ENCODE assay signal across 8 cellular contexts in the genomic region with DNA sequence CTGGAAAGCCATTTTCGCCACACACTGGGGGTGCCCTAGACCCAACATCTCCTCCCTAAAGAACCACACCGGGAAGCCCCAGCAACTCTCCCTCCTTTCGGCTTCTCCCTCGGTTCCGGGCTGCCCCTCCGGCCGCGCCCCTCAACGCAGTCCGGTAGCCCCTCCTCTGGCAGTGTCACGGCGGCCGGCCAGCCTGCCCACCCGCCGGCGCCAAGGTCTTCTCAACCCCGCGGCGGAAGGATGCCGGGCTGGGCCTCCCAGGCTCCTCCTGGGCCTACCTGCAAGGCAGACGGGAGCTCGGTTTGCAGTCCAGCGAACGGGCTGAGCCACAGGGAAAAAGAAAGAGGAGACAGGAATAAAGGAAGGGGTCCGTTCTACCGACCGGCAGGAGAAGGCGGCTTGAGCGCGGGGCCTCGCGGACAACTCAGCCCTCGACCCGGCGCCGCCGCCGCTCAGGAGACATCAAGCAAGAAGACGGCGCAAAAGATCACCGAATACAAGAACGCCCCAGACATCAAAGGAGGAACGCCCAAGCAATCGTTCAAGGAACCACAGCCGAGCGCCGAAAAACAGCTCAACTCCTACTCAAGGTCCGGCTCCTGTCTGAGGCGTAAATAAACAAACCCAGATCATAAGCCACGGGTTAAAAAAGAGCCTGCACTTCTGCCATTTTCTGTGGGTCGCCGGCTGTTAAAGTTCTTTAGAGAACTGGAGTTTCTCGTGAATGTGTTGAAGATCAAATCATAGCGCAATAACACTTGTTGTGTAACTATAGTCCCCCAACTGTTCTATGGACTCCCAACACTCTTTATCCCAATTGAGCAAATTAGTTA. TPM values are rescaled to one million over a fixed set of nuclear protein-coding genes. Genes with fewer than 3 reads are reported as not detected.
DNase-seq lines count a peak whose midpoint lies in the region; ATAC-seq and TF ChIP-seq lines count a peak whose summit lies in the region.

Gene AMBRA1, minus strand, starts transcription at position 474 of the 833 bp plus-strand sequence. CDS start 45,643 bp downstream, outside the sequence.

- peak within 1 kb of the TSS; percentile 47 for H3K23ac ChIP-seq in IMR-90 (ENCODE audit: low read depth, low read length)

- H2BK5ac ChIP-seq in IMR-90 (ENCODE audit: low read depth, low read length, poor library complexity, severe bottlenecking) = peak within 1 kb of the TSS; percentile 44

- H2BK120ac ChIP-seq in IMR-90 (ENCODE audit: low read depth, low read length) = peak within 1 kb of the TSS; percentile 4; the same call in 1 of the 2 replicates

- peak within 1 kb of the TSS; percentile 84 for H3K14ac ChIP-seq in IMR-90 (replicated peaks; ENCODE audit: low read depth, low read length)

- intact Hi-C loops in IMR-90 (cut with micrococcal nuclease) = no loop called here

- H3K79me1 ChIP-seq in IMR-90 (ENCODE audit: low read depth in 1 of 2, low read length in 2 of 2) = peaks cover 4 to 33% of the 10 kb centered on the region in 2 experiments; a peak in 3 of 4 replicates

- peaks cover 23% of the 10 kb centered on the region for H4K20me1 ChIP-seq in IMR-90 (ENCODE audit: insufficient read depth, low read length)

- H3K27ac ChIP-seq in IMR-90 (ENCODE audit: insufficient read depth, low read length) = peak within 1 kb of the TSS; percentile 77

- in situ Hi-C loops in IMR-90 (cut with MboI; ENCODE audit: low sequenced_read_pairs) = no loop called here

- H2AK9ac ChIP-seq in IMR-90 (replicated peaks; ENCODE audit: low read depth, low read length, poor library complexity) = peak within 1 kb of the TSS; percentile 95

- H3K18ac ChIP-seq in IMR-90 (ENCODE audit: low read depth, low read length) = peak within 1 kb of the TSS; percentile 14; the same call in 1 of the 2 replicates

- POLR2A ChIA-PET in IMR-90 (lab: Charles Lee; ENCODE audit: unreplicated experiment) = no interaction called here

- peak within 1 kb of the TSS; percentile 71 to 89 for H4K8ac ChIP-seq in IMR-90 (ENCODE audit: low read depth in 2 of 2, low read length in 2 of 2)

- H2BK20ac ChIP-seq in IMR-90 (ENCODE audit: low read depth, low read length) = 0 out of 2 replicates have a peak within 1 kb of the TSS, but pooled peaks have one; percentile 11

- DNase-seq in DMS 273 (lab: John Stamatoyannopoulos, UW; ENCODE audit: unreplicated experiment) = peak; percentile 93
- peak; percentile 92 for DNase-seq in IMR-90
- peak; percentile 84 for DNase-seq in OCI-M2 (lab: John Stamatoyannopoulos, UW; ENCODE audit: unreplicated experiment)
- peak; percentile 85 for DNase-seq in activated T-cell treated with anti-CD3 and anti-CD28 coated beads for 4 hours
- DNase-seq in epithelial cell of proximal tubule (ENCODE audit: low read depth) = peak; percentile 75
- peak; percentile 93 for DNase-seq in mucosa of gallbladder (ENCODE audit: low spot score)
- peak; percentile 74 for DNase-seq in stimulated activated CD8-positive, alpha-beta memory T cell treated with anti-CD3 and anti-CD28 coated beads, Interleukin-4, amount 100 ng/mL, for 24 hours (ENCODE audit: low read depth)

- ATAC-seq in GM21526 (IDR thresholded peaks at IDR 0.05; ENCODE audit: low FRiP score, unreplicated experiment) (peak; percentile 80), IMR-90 (ENCODE audit: low read depth) (peak; percentile 98)

- H2AFZ ChIP-seq in IMR-90 (replicated peaks; ENCODE audit: low read length, poor library complexity) = peak within 1 kb of the TSS; percentile 92

- no peaks in the 10 kb centered on the region for H3K9me1 ChIP-seq in IMR-90 (ENCODE audit: insufficient read depth, low read length)

- peak within 1 kb of the TSS; percentile 61 for H2AK5ac ChIP-seq in IMR-90 (ENCODE audit: low read depth, low read length)

- TSS peak; percentile 37 for BruUV-seq in IMR-90 (replicated peaks; lab: Mats Ljungman, UMichigan)

- H3K36me3 ChIP-seq in IMR-90 (ENCODE audit: control insufficient read depth, insufficient read depth, low read length) = no peaks in the 10 kb centered on the region

- TF ChIP-seq CTCF in IMR-90 (conservative IDR thresholded peaks at IDR 0.05; ENCODE audit: low read depth, low read length) = no peak
- no peak for TF ChIP-seq CTCF in epithelial cell of proximal tubule (conservative IDR thresholded peaks at IDR 0.05; ENCODE audit: low read depth, low read length)

- dilution Hi-C loops in IMR-90 (cut with HindIII; ENCODE audit: low sequenced_read_pairs, unreplicated experiment) = no loop called here

- peak within 1 kb of the TSS; percentile 22; the same call in 1 of the 2 replicates for H4K91ac ChIP-seq in IMR-90 (ENCODE audit: insufficient read depth, low read depth, low read length)

- peaks cover 4% of the 10 kb centered on the region; the same call in 1 of the 2 replicates for H3K4me1 ChIP-seq in IMR-90 (ENCODE audit: control insufficient read depth, insufficient read depth, low read length)

- CTCF ChIA-PET in IMR-90 (lab: Yijun Ruan, JAX) = interaction anchor here (0.6 kb wide), 1 partner anchor 69 kb away, joined by 4 read pairs; no protein-coding TSS in a partner anchor

- H3K27me3 ChIP-seq in IMR-90 (ENCODE audit: control insufficient read depth, insufficient read depth, low read length) = no peaks in the 10 kb centered on the region

- H3K4me3 ChIP-seq in IMR-90 (ENCODE audit: insufficient read depth, low read depth, low read length) (peak within 1 kb of the TSS; percentile 76), epithelial cell of proximal tubule (ENCODE audit: low read depth, low read length) (peak within 1 kb of the TSS; percentile 97)

- H4K5ac ChIP-seq in IMR-90 (ENCODE audit: low read depth, low read length) = peak within 1 kb of the TSS; percentile 83

- H3K56ac ChIP-seq in IMR-90 (ENCODE audit: extremely low read depth, insufficient read depth, low read length) = peak within 1 kb of the TSS; percentile 5; the same call in 1 of the 2 replicates

- peak within 1 kb of the TSS; percentile 85 for H3K4ac ChIP-seq in IMR-90 (ENCODE audit: low read depth, low read length)

- no peak for TF ChIP-seq RAD21 in IMR-90 (IDR thresholded peaks at IDR 0.05; ENCODE audit: low read length)

- H3K9ac ChIP-seq in IMR-90 (ENCODE audit: low read depth, low read length) = peak within 1 kb of the TSS; percentile 83

- WGBS in IMR-90 (ENCODE audit: extremely low coverage in 2 of 2, insufficient read length in 1 of 2), 2 experiments = 0% methylated on average over 14 of the region's 54 CpGs; no CpG with 5 or more reads in 1 of the 2 experiments

- H2BK15ac ChIP-seq in IMR-90 (ENCODE audit: low read depth, low read length) = no peak within 1 kb of the TSS

- H3K4me2 ChIP-seq in IMR-90 (ENCODE audit: low read depth, low read length) = peak within 1 kb of the TSS; percentile 99

- H3K9me3 ChIP-seq in IMR-90 (ENCODE audit: control insufficient read depth, insufficient read depth, low read length) = no peaks in the 10 kb centered on the region

- peak; percentile 75; the same call in 1 of the 2 replicates for TF ChIP-seq POLR2A in IMR-90 (IDR thresholded peaks at IDR 0.05; ENCODE audit: low read depth, low read length)

TF ChIP-seq in IMR-90, 13 proteins besides CTCF, POLR2A, EP300 and RAD21:
- TF ChIP-seq CEBPB (IDR thresholded peaks at IDR 0.05; ENCODE audit: low read depth, low read length) (0 out of 2 replicates have a peak, but pooled peaks have one; percentile 6), RCOR1 (IDR thresholded peaks at IDR 0.05; ENCODE audit: insufficient replicate concordance, low read length) (peak; percentile 36)
- TF ChIP-seq, protein P1, sequence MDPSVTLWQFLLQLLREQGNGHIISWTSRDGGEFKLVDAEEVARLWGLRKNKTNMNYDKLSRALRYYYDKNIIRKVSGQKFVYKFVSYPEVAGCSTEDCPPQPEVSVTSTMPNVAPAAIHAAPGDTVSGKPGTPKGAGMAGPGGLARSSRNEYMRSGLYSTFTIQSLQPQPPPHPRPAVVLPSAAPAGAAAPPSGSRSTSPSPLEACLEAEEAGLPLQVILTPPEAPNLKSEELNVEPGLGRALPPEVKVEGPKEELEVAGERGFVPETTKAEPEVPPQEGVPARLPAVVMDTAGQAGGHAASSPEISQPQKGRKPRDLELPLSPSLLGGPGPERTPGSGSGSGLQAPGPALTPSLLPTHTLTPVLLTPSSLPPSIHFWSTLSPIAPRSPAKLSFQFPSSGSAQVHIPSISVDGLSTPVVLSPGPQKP (IDR thresholded peaks at IDR 0.05; ENCODE audit: borderline replicate concordance, low read depth, low read length) = no peak

RNA-seq across cellular contexts. Expression of gene AMBRA1, which starts in this region (rescaled TPM):
- 16.7 and 18.3 TPM in 2 replicates for total RNA-seq in IMR-90 (2012; rRNA removed)
- polyA plus RNA-seq in IMR-90 (2012; rRNA removed) = 9.4 and 10.2 TPM in 2 replicates
- polyA plus RNA-seq in IMR-90 (2012; cell fraction: cytosol; rRNA removed) = 7.7 and 12.2 TPM in 2 replicates
- polyA plus RNA-seq in IMR-90 (2012; cell fraction: nucleus; rRNA removed; ENCODE audit: low replicate concordance) = 12.0 and 26.1 TPM in 2 replicates
- 15.3 and 21.0 TPM in 2 replicates for total RNA-seq in epithelial cell of proximal tubule
- 42.1 TPM for total RNA-seq in mucosa of gallbladder

Comparison
In these comparisons a context has a peak if more than half of its experiments do, and no peak if none do; other contexts are left out.
1. Peak in every context shown above with its lines: DNase-seq, ATAC-seq, H3K4me3 ChIP-seq and H3K27ac ChIP-seq.